Comparison of ENCODE assay signal across 19 cellular contexts in genomic region chr19:51509823-51510660, GRCh38. TPM values are rescaled to one million over a fixed set of nuclear protein-coding genes. Genes with fewer than 3 reads are reported as not detected.
"Had no signal": no experiment of that assay in that cellular context is flagged by ENCODE, and none has a peak within 500 bp of the region (broad histone marks: within the 10 kb centered on the region; RNA-seq: fewer than 3 reads in every experiment).

No MANE protein-coding gene starts in this region.

- H3K4me3 ChIP-seq: PC-9 had no signal

- FAIRE-seq: astrocyte had no signal

- ATAC-seq: T-helper 17 cell had no signal

- H3K27ac ChIP-seq: PC-9, VCaP had no signal

- DNase-seq: activated CD4-positive, alpha-beta memory T cell treated with anti-CD3 and anti-CD28 coated beads, Interleukin-2, amount 10 ng/mL, durations not matched to agents 7 days and 5 days; activated CD4-positive, alpha-beta T cell treated with anti-CD3 and anti-CD28 coated beads, Interleukin-2, amount 10 ng/mL, durations not matched to agents 7 days and 5 days; activated CD4-positive, CD25-positive, alpha-beta regulatory T cell; activated CD8-positive, alpha-beta memory T cell treated with anti-CD3 and anti-CD28 coated beads, Interleukin-2, amount 50 U/mL, for 48 hours; activated naive CD4-positive, alpha-beta T cell treated with anti-CD3 and anti-CD28 coated beads, Interleukin-2, amount 50 U/mL, for 16 hours; activated T-cell treated with anti-CD3 and anti-CD28 coated beads, Interleukin-2, amount 50 U/mL, for 1 hour; amygdala; Karpas-422; NCI-H1105 treated with DMSO at 0.1 percent for 48 hours; NCI-H1436 treated with DMSO at 0.1 percent for 48 hours; NCI-H187; NCI-H2081; NCI-H524; PC-9; SIG-M5; T-helper 17 cell; T-helper 9 cell had no signal

RNA-seq across cellular contexts. Expression of gene SIGLEC12, which starts 8.4 kb away (rescaled TPM):
- total RNA-seq: astrocyte, PC-9, T-helper 17 cell had no signal

RNA-seq across cellular contexts. Expression of gene SIGLEC6, which starts 21.4 kb away (rescaled TPM):
- total RNA-seq: astrocyte, PC-9 had no signal

RNA-seq across cellular contexts. Expression of gene CEACAM18, which starts 31.7 kb away (rescaled TPM):
- total RNA-seq: activated CD4-positive, alpha-beta memory T cell treated with anti-CD3 and anti-CD28 coated beads, Interleukin-2, amount 10 ng/mL, durations not matched to agents 7 days and 5 days; activated CD4-positive, alpha-beta T cell treated with anti-CD3 and anti-CD28 coated beads, Interleukin-2, amount 10 ng/mL, durations not matched to agents 7 days and 5 days; astrocyte; PC-9; T-helper 17 cell had no signal

RNA-seq across cellular contexts. Expression of gene SIGLEC8, which starts 51.8 kb away (rescaled TPM):
- total RNA-seq: activated CD4-positive, alpha-beta memory T cell treated with anti-CD3 and anti-CD28 coated beads, Interleukin-2, amount 10 ng/mL, durations not matched to agents 7 days and 5 days; activated CD4-positive, alpha-beta T cell treated with anti-CD3 and anti-CD28 coated beads, Interleukin-2, amount 10 ng/mL, durations not matched to agents 7 days and 5 days; astrocyte; PC-9; T-helper 17 cell had no signal
